In genomic region chrX:118497180-118497814, GRCh38 we compare ENCODE assay signal across 8 cellular contexts. TPM values are rescaled to one million over a fixed set of nuclear protein-coding genes. Genes with fewer than 3 reads are reported as not detected.
DNase-seq lines count a peak whose midpoint lies in the region; ATAC-seq, FAIRE-seq and TF ChIP-seq lines count a peak whose summit lies in the region.

No MANE protein-coding gene starts in this region.

- H3K36me3 Mint-ChIP-seq in CD8-positive, alpha-beta T cell, result peaks cover 20% of the 10 kb centered on the region
- H3K36me3 Mint-ChIP-seq in natural killer cell treated with Interleukin-12 subunit alpha and Interleukin-12 subunit beta and Interleukin-15 and Interleukin-18, amount 100 ng/mL, for 72 hours, result no peaks in the 10 kb centered on the region

- peak overlapping the region in 1 of 2 experiments; percentile 72; a peak in 2 of 4 replicates for H3K9ac ChIP-seq in K562 (ENCODE audit: insufficient read depth in 1 of 2, low read depth in 2 of 2, low read length in 2 of 2)

- peak overlapping the region; percentile 98 for H3K4me3 Mint-ChIP-seq in CD8-positive, alpha-beta T cell
- H3K4me3 Mint-ChIP-seq in natural killer cell treated with Interleukin-12 subunit alpha and Interleukin-12 subunit beta and Interleukin-15 and Interleukin-18, amount 100 ng/mL, for 72 hours, result peak overlapping the region; percentile 96

- H3K9me1 ChIP-seq in K562 (ENCODE audit: control insufficient read depth, insufficient read depth, low read length), result no peaks in the 10 kb centered on the region

- peak; percentile 6 for FAIRE-seq in K562 (lab: Jason Lieb, UNC)

- H3K4me1 Mint-ChIP-seq in CD8-positive, alpha-beta T cell (ENCODE audit: low read depth), result peaks cover 35% of the 10 kb centered on the region
- peaks cover 24 to 29% of the 10 kb centered on the region in 2 donors for H3K4me1 Mint-ChIP-seq in natural killer cell treated with Interleukin-12 subunit alpha and Interleukin-12 subunit beta and Interleukin-15 and Interleukin-18, amount 100 ng/mL, for 72 hours (ENCODE audit: low read depth in 2 of 2)

- H3K79me2 ChIP-seq in K562 (ENCODE audit: control insufficient read depth, insufficient read depth, low read length), result peaks cover 64% of the 10 kb centered on the region

- POLR2A ChIA-PET in CD8-positive, alpha-beta T cell (lab: Charles Lee), result interaction anchor here (0.9 to 3.6 kb wide), 10 partner anchors 26 to 1076 kb away, joined by 3 to 40 read pairs (median 4); no protein-coding TSS in a partner anchor
- POLR2A ChIA-PET in K562 (lab: Yijun Ruan, JAX), result interaction anchor here (0.9 to 1.6 kb wide), 5 partner anchors 8 to 103 kb away, joined by 3 to 4 read pairs (median 3); no protein-coding TSS in a partner anchor

- TF ChIP-seq CTCF in CD8-positive, alpha-beta T cell (IDR thresholded peaks at IDR 0.05), result no peak
- no peak for TF ChIP-seq CTCF in K562 (IDR thresholded peaks at IDR 0.05 in 2 of 3, conservative IDR thresholded peaks at IDR 0.05 in 1 of 3; ENCODE audit: insufficient read depth in 2 of 3, low read depth in 1 of 3, low read length in 3 of 3)

- peak in 6 of 7 experiments; percentile 1 to 56 (median 29) for DNase-seq in CD8-positive, alpha-beta T cell
- peak; percentile 60 for DNase-seq in KBM-7
- DNase-seq in K562 (ENCODE audit: extremely low read depth in 1 of 4, low spot score in 3 of 4), result no peak
- no peak for DNase-seq in natural killer cell treated with Interleukin-12 subunit alpha and Interleukin-12 subunit beta and Interleukin-15 and Interleukin-18, amount 100 ng/mL, for 72 hours (ENCODE audit: low spot score)
- DNase-seq in NCI-H146 (lab: John Stamatoyannopoulos, UW), result no peak
- DNase-seq in cerebellum (ENCODE audit: low spot score), result no peak
- no peak for DNase-seq in NCI-H2107 treated with DMSO at 0.1 percent for 48 hours (lab: John Stamatoyannopoulos, UW; ENCODE audit: unreplicated experiment)

- CTCF ChIA-PET in CD8-positive, alpha-beta T cell (lab: Charles Lee), result interaction anchor here (1.8 to 4.8 kb wide), 3 partner anchors 32 to 104 kb away, joined by 6 to 28 read pairs (median 11); no protein-coding TSS in a partner anchor
- CTCF ChIA-PET in K562 (lab: Yijun Ruan, JAX; ENCODE audit: low intra/inter-chr PET ratio), result interaction anchor here (0.7 kb wide), 1 partner anchor 78 kb away, joined by 3 read pairs; no protein-coding TSS in a partner anchor

- ATAC-seq in CD8-positive, alpha-beta T cell, result peak; percentile 15
- no peak for ATAC-seq in K562
- ATAC-seq in natural killer cell treated with Interleukin-12 subunit alpha and Interleukin-12 subunit beta and Interleukin-15 and Interleukin-18, amount 100 ng/mL, for 72 hours, result no peak
- no peak for ATAC-seq in HG03571 (IDR thresholded peaks at IDR 0.05; ENCODE audit: unreplicated experiment)

- intact Hi-C loops in CD8-positive, alpha-beta T cell (cut with DNase I, micrococcal nuclease), result loop anchor here (1.0 to 2.0 kb wide), 3 partner anchors 31 to 150 kb away; partner anchors contain the start of gene WDR44 (in 1 of the 2)
- intact Hi-C loops in K562 (cut with micrococcal nuclease), result loop anchor here (5.0 kb wide), 1 partner anchor 65 kb away; no protein-coding TSS in a partner anchor

- no peak for TF ChIP-seq EP300 in K562 (IDR thresholded peaks at IDR 0.05; ENCODE audit: low read length)

- TSS peak; percentile 41 for BruUV-seq in K562 (replicated peaks; lab: Mats Ljungman, UMichigan)

- TF ChIP-seq POLR2A in K562 (conservative IDR thresholded peaks at IDR 0.05), result no peak

- 3% methylated on average over 6 of the region's 6 CpGs for WGBS in K562 (ENCODE audit: insufficient coverage, low coverage, missing lambda C conversion rate)

- in situ Hi-C loops in KBM-7 (cut with MboI; ENCODE audit: low pct_unique_long_range_greater_than_20kb, low sequenced_read_pairs), result no loop called here
- in situ Hi-C loops in K562 (cut with MboI), result no loop called here

- peak overlapping the region; percentile 82 for H3K27ac ChIP-seq in CD8-positive, alpha-beta T cell (ENCODE audit: low read depth, low read length)
- peak overlapping the region; percentile 79 for H3K27ac ChIP-seq in K562 (ENCODE audit: extremely low read depth, low read depth, low read length)

- no peaks in the 10 kb centered on the region for H3K27me3 ChIP-seq in CD8-positive, alpha-beta T cell (ENCODE audit: insufficient read depth, low read length)
- H3K27me3 ChIP-seq in K562 (ENCODE audit: control insufficient read depth in 2 of 2, insufficient read depth in 2 of 2, low read length in 2 of 2), result no peaks in the 10 kb centered on the region

- no peak for TF ChIP-seq RAD21 in K562 (CRISPR knock-in tag; conservative IDR thresholded peaks at IDR 0.05 in 1 of 2, IDR thresholded peaks at IDR 0.05 in 1 of 2)

- H3K36me3 ChIP-seq in CD8-positive, alpha-beta T cell (ENCODE audit: insufficient read depth, low read length), result peaks cover 3% of the 10 kb centered on the region
- peaks cover 26% of the 10 kb centered on the region; the same call in 2 of the 3 replicates for H3K36me3 ChIP-seq in K562 (ENCODE audit: control insufficient read depth, insufficient read depth, low read length)

- peak overlapping the region; percentile 85 for H3K4me2 ChIP-seq in K562 (ENCODE audit: insufficient read depth, low read length)

- no peaks in the 10 kb centered on the region for H3K9me3 ChIP-seq in CD8-positive, alpha-beta T cell (ENCODE audit: low read length)
- H3K9me3 ChIP-seq in K562 (replicated peaks; ENCODE audit: control insufficient read depth, insufficient read depth, low read depth, low read length), result no peaks in the 10 kb centered on the region

- peak overlapping the region; percentile 99 for H3K27ac Mint-ChIP-seq in CD8-positive, alpha-beta T cell
- H3K27ac Mint-ChIP-seq in natural killer cell treated with Interleukin-12 subunit alpha and Interleukin-12 subunit beta and Interleukin-15 and Interleukin-18, amount 100 ng/mL, for 72 hours, result peak overlapping the region; percentile 95 to 96

- peaks cover 44% of the 10 kb centered on the region for H3K4me1 ChIP-seq in CD8-positive, alpha-beta T cell (ENCODE audit: insufficient read depth, low read length)
- H3K4me1 ChIP-seq in K562 (replicated peaks in 1 of 2; ENCODE audit: control insufficient read depth in 2 of 2, insufficient read depth in 2 of 2, low read length in 2 of 2), result peaks cover 23 to 43% of the 10 kb centered on the region in 2 experiments

- no peaks in the 10 kb centered on the region; the same call in 1 of the 2 replicates for H4K20me1 ChIP-seq in K562 (replicated peaks; ENCODE audit: control insufficient read depth, insufficient read depth, low read length)

- no peaks in the 10 kb centered on the region for H3K9me3 Mint-ChIP-seq in CD8-positive, alpha-beta T cell
- no peaks in the 10 kb centered on the region for H3K9me3 Mint-ChIP-seq in natural killer cell treated with Interleukin-12 subunit alpha and Interleukin-12 subunit beta and Interleukin-15 and Interleukin-18, amount 100 ng/mL, for 72 hours

- 0 out of 2 replicates have a peak overlapping the region, but pooled peaks have one; percentile 75 for H2AFZ ChIP-seq in K562 (ENCODE audit: low read depth, low read length)

- peak overlapping the region; percentile 71 for H3K4me3 ChIP-seq in CD8-positive, alpha-beta T cell (ENCODE audit: low read depth, low read length)
- H3K4me3 ChIP-seq in K562, result peak overlapping the region; percentile 80

- no peaks in the 10 kb centered on the region for H3K27me3 Mint-ChIP-seq in CD8-positive, alpha-beta T cell (ENCODE audit: low read depth)
- H3K27me3 Mint-ChIP-seq in natural killer cell treated with Interleukin-12 subunit alpha and Interleukin-12 subunit beta and Interleukin-15 and Interleukin-18, amount 100 ng/mL, for 72 hours, result no peaks in the 10 kb centered on the region

TF ChIP-seq in K562, 482 proteins besides CTCF, POLR2A, EP300 and RAD21 (continues in another document):
- TF ChIP-seq, protein P1, sequence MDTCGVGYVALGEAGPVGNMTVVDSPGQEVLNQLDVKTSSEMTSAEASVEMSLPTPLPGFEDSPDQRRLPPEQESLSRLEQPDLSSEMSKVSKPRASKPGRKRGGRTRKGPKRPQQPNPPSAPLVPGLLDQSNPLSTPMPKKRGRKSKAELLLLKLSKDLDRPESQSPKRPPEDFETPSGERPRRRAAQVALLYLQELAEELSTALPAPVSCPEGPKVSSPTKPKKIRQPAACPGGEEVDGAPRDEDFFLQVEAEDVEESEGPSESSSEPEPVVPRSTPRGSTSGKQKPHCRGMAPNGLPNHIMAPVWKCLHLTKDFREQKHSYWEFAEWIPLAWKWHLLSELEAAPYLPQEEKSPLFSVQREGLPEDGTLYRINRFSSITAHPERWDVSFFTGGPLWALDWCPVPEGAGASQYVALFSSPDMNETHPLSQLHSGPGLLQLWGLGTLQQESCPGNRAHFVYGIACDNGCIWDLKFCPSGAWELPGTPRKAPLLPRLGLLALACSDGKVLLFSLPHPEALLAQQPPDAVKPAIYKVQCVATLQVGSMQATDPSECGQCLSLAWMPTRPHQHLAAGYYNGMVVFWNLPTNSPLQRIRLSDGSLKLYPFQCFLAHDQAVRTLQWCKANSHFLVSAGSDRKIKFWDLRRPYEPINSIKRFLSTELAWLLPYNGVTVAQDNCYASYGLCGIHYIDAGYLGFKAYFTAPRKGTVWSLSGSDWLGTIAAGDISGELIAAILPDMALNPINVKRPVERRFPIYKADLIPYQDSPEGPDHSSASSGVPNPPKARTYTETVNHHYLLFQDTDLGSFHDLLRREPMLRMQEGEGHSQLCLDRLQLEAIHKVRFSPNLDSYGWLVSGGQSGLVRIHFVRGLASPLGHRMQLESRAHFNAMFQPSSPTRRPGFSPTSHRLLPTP (IDR thresholded peaks at IDR 0.05; ENCODE audit: borderline replicate concordance, extremely low read depth, insufficient read length), result no peak

RNA-seq across cellular contexts. Expression of gene DOCK11, which starts 1.7 kb away (rescaled TPM):
- total RNA-seq in CD8-positive, alpha-beta T cell, result 10 to 100 TPM; 52.8 to 57.9 TPM
- total RNA-seq in K562 (2011; cell fraction: chromatin; rRNA removed; ENCODE audit: low replicate concordance), result 20.0 and 87.2 TPM in 2 replicates
- 9.2 and 16.3 TPM in 2 replicates for total RNA-seq in K562 (2011; cell fraction: nucleolus; rRNA removed)
- total RNA-seq in K562 (2011; cell fraction: nucleoplasm; rRNA removed), result 24.5 and 31.0 TPM in 2 replicates
- total RNA-seq in K562 (2014; rRNA removed) (49.4 and 52.5 TPM in 2 replicates), K562 (2014; rRNA removed; fragmentation: Illumina TruSeq; extraction: Trizol) (74.8 and 86.1 TPM in 2 replicates), K562 (2015; rRNA removed; fragmentation: Illumina TruSeq; extraction: Trizol) (67.4 and 77.8 TPM in 2 replicates), K562 (2021) (56.8 and 58.5 TPM in 2 replicates), cerebellum (40.2 TPM)
- polyA plus RNA-seq in K562 (2011; rRNA removed) (38.4 and 50.9 TPM in 2 replicates), K562 (2014; fragmentation: Illumina TruSeq; extraction: Trizol) (47.5 and 55.3 TPM in 2 replicates), K562 (2014; fragmentation: Nextera tagmentation; extraction: Ambion mirVana) (10 to 100 TPM; 42.2 to 46.4 TPM), K562 (2014; rRNA removed) (41.8 and 42.5 TPM in 2 replicates)
- 8.6 and 17.2 TPM in 2 replicates for polyA plus RNA-seq in K562 (2011; cell fraction: cytosol; rRNA removed)
- 18.1 and 40.4 TPM in 2 replicates for polyA plus RNA-seq in K562 (2011; cell fraction: nucleus; rRNA removed)
- 58.3 and 63.2 TPM in 2 replicates for polyA plus RNA-seq in K562 (2012)
- polyA minus RNA-seq in K562 (2011; rRNA and poly(A)+ RNA removed), result 101 and 110 TPM in 2 replicates
- polyA minus RNA-seq in K562 (2011; cell fraction: cytosol; rRNA and poly(A)+ RNA removed), result 25.4 and 37.8 TPM in 2 replicates
- polyA minus RNA-seq in K562 (2011; cell fraction: nucleus; rRNA and poly(A)+ RNA removed), result 16.6 and 34.4 TPM in 2 replicates
- total RNA-seq in natural killer cell treated with Interleukin-12 subunit alpha and Interleukin-12 subunit beta and Interleukin-15 and Interleukin-18, amount 100 ng/mL, for 72 hours, result 10 to 100 TPM; 32.0 to 44.5 TPM

Comparison
In these comparisons a context has a peak if more than half of its experiments do, and no peak if none do; other contexts are left out.
1. DNase-seq: peak in CD8-positive, alpha-beta T cell (6 of 7) and KBM-7 (single experiment); none in K562 (0 of 4), natural killer cell treated with Interleukin-12 subunit alpha and Interleukin-12 subunit beta and Interleukin-15 and Interleukin-18, amount 100 ng/mL, for 72 hours (single experiment), NCI-H146 (single experiment), cerebellum (single experiment) and NCI-H2107 treated with DMSO at 0.1 percent for 48 hours (single experiment).